20 cellular contexts compared by ENCODE assay signal in genomic region chr13:94535775-94536174, GRCh38. TPM values are rescaled to one million over a fixed set of nuclear protein-coding genes. Genes with fewer than 3 reads are reported as not detected.
"Had no signal": no experiment of that assay in that cellular context is flagged by ENCODE, and none has a peak within 500 bp of the region (broad histone marks: within the 10 kb centered on the region; RNA-seq: fewer than 3 reads in every experiment).

No MANE protein-coding gene starts in this region.

- H3K9me3 Mint-ChIP-seq: natural killer cell had no signal

- H3K36me3 ChIP-seq: esophagus muscularis mucosa, gastrocnemius medialis, heart right ventricle, spleen, stomach had no signal

- H3K9me3 ChIP-seq: esophagus muscularis mucosa, gastrocnemius medialis, mucosa of descending colon had no signal

- H3K4me3 Mint-ChIP-seq: natural killer cell; neural crest cell; stimulated activated naive B cell treated with anti-CD40 and anti-IgM and Interleukin-4, amounts not matched to agents 10 μg/mL and 1 μg/mL and 100 μg/mL, for 72 hours had no signal

- ATAC-seq: gastrocnemius medialis; heart right ventricle; left lobe of liver; mucosa of descending colon; natural killer cell; sciatic nerve; stimulated activated naive B cell treated with anti-CD40 and anti-IgM and Interleukin-4, amounts not matched to agents 10 μg/mL and 1 μg/mL and 100 μg/mL, for 72 hours had no signal

- H3K27ac Mint-ChIP-seq: natural killer cell; stimulated activated naive B cell treated with anti-CD40 and anti-IgM and Interleukin-4, amounts not matched to agents 10 μg/mL and 1 μg/mL and 100 μg/mL, for 72 hours had no signal

- H3K36me3 Mint-ChIP-seq: natural killer cell; stimulated activated naive B cell treated with anti-CD40 and anti-IgM and Interleukin-4, amounts not matched to agents 10 μg/mL and 1 μg/mL and 100 μg/mL, for 72 hours had no signal

- H3K4me1 Mint-ChIP-seq: natural killer cell; neural crest cell; stimulated activated naive B cell treated with anti-CD40 and anti-IgM and Interleukin-4, amounts not matched to agents 10 μg/mL and 1 μg/mL and 100 μg/mL, for 72 hours had no signal

- H3K4me1 ChIP-seq: esophagus muscularis mucosa, gastrocnemius medialis, heart right ventricle, spleen, stomach had no signal

- H3K27ac ChIP-seq: esophagus muscularis mucosa, gastrocnemius medialis, heart right ventricle, spleen, stomach had no signal

- DNase-seq: effector memory CD4-positive, alpha-beta T cell; gastrocnemius medialis; heart right ventricle; islet precursor cell; mammary epithelial cell; mucosa of descending colon; natural killer cell; posterior cingulate gyrus; spleen; stimulated activated CD4-positive, alpha-beta T cell treated with anti-CD3 and anti-CD28 coated beads, Interleukin-2, amount 100 ng/mL, for 24 hours; stimulated activated CD4-positive, alpha-beta T cell treated with anti-CD3 and anti-CD28 coated beads, Interleukin-4, amount 100 ng/mL, for 4 hours; stimulated activated naive B cell treated with anti-CD40 and anti-IgM and Interleukin-4, amounts not matched to agents 10 μg/mL and 1 μg/mL and 100 μg/mL, for 72 hours; stomach had no signal

- H3K27me3 ChIP-seq: esophagus muscularis mucosa, gastrocnemius medialis, heart right ventricle, spleen, stomach had no signal

- H3K4me3 ChIP-seq: esophagus muscularis mucosa, gastrocnemius medialis, heart right ventricle, mucosa of descending colon, spleen, stomach had no signal

RNA-seq across cellular contexts. Expression of gene DCT, which starts 56.3 kb away (rescaled TPM):
- total RNA-seq: fibroblast of villous mesenchyme, mammary epithelial cell, osteocyte, pulmonary artery endothelial cell had no signal
- polyA plus RNA-seq: mammary epithelial cell had no signal
